ENCODE assay signal across 8 cellular contexts in the genomic region with DNA sequence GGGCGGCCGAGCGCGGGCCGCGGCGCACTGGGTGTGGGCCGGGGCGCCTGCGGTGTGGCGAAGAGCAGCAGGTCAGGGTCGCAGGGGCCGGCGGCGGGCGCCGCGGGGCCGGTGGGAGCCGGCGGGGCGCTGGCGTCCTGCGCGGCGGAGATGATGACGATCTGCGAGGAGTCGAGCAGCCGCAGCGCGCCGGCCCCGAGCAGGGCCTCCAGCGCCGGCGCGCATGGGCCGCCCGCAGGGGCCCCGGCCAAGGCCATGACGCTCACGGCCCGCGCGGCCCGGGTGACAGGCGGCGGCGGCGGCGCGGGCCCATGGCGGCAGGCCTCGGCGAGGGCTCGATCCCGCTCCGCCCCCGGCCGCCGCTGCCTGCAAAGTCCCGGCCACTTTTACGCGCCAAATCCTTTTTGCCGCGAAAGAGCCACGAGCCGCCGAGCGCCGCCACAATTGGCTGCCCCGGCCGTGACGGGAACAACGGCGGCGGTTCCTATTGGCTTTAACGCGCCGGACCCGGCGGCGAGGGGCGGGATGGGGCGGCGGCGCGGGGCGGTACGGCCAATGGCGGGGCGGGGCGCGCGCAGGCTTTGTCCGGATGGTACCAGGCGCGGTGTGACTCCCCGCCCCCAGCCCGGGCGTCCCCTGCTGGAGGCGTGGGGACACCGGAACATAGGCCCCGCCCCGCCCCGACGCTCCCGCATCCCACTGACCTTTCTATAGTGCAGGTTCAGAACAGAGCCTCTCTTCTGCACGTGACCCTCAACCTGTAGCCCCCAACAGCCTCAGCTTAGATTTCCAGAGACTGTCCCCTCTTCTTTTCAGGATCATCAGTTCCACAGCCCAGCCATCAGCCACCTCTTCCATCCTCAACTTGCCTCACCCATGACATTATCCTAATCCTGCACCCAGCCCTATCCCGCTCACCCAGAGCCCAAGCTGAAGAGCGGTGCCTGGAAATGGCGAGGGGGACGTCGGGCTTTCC. TPM values are rescaled to one million over a fixed set of nuclear protein-coding genes. Genes with fewer than 3 reads are reported as not detected.
A peak's percentile ranks its signal among the peaks of the same experiment; 100 is the strongest.
DNase-seq lines count a peak whose midpoint lies in the region; ATAC-seq and TF ChIP-seq lines count a peak whose summit lies in the region.

A gene with protein sequence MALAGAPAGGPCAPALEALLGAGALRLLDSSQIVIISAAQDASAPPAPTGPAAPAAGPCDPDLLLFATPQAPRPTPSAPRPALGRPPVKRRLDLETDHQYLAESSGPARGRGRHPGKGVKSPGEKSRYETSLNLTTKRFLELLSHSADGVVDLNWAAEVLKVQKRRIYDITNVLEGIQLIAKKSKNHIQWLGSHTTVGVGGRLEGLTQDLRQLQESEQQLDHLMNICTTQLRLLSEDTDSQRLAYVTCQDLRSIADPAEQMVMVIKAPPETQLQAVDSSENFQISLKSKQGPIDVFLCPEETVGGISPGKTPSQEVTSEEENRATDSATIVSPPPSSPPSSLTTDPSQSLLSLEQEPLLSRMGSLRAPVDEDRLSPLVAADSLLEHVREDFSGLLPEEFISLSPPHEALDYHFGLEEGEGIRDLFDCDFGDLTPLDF (minus strand): TSS at position 378 of the 976 bp plus-strand sequence. CDS start 121 bp downstream, at position 257.

- ATAC-seq in GM18505 (IDR thresholded peaks at IDR 0.05; ENCODE audit: unreplicated experiment), result peak; percentile 76
- ATAC-seq in HG02973 (IDR thresholded peaks at IDR 0.05; ENCODE audit: unreplicated experiment), result peak; percentile 65

- H3K27ac ChIP-seq in angular gyrus (ENCODE audit: low read depth, low read length) (peak within 1 kb of the TSS; percentile 99), right atrium auricular region (peak within 1 kb of the TSS in 1 of 2 donors; percentile 53), uterus (peak within 1 kb of the TSS; percentile 42 to 71)

- H3K4me1 ChIP-seq in right atrium auricular region (peaks cover 0 to 40% of the 10 kb centered on the region in 2 donors), uterus (peaks cover 0 to 8% of the 10 kb centered on the region in 2 donors)

- H3K36me3 ChIP-seq in right atrium auricular region, result no peaks in the 10 kb centered on the region
- H3K36me3 ChIP-seq in uterus, result no peaks in the 10 kb centered on the region

- peak; percentile 26 to 69 for TF ChIP-seq CTCF in right atrium auricular region (IDR thresholded peaks at IDR 0.05)
- TF ChIP-seq CTCF in uterus (IDR thresholded peaks at IDR 0.05), result peak; percentile 50 to 67 (median 60)

- TF ChIP-seq POLR2A in GM18505 (IDR thresholded peaks at IDR 0.05; ENCODE audit: borderline replicate concordance, extremely low read depth, insufficient read depth, insufficient read length), result peak; percentile 43
- TF ChIP-seq POLR2A in uterus (IDR thresholded peaks at IDR 0.05), result no peak

- intact Hi-C loops in uterus (cut with DNase I; ENCODE audit: low total_unique reads), result no loop called here

- peak within 1 kb of the TSS; percentile 17 to 47 for H3K4me3 ChIP-seq in right atrium auricular region
- peak within 1 kb of the TSS; percentile 13 to 34 for H3K4me3 ChIP-seq in uterus

- no peaks in the 10 kb centered on the region for H3K27me3 ChIP-seq in right atrium auricular region
- no peaks in the 10 kb centered on the region for H3K27me3 ChIP-seq in uterus

- H3K9me3 ChIP-seq in right atrium auricular region, result no peaks in the 10 kb centered on the region
- no peaks in the 10 kb centered on the region for H3K9me3 ChIP-seq in uterus

- DNase-seq in NCI-H1930 (lab: John Stamatoyannopoulos, UW) (peak; percentile 97), T-helper 2 cell (peak; percentile 90 to 97 (median 93)), right atrium auricular region (ENCODE audit: low spot score) (peak; percentile 96), putamen (ENCODE audit: low spot score) (peak; percentile 93), uterus (peak; percentile 92 to 96)

RNA-seq across cellular contexts. Expression of the gene that starts here (rescaled TPM):
- under 1 TPM; 0.31 to 0.33 TPM for total RNA-seq in right atrium auricular region
- total RNA-seq in uterus, result 1 to 10 TPM in 2 of 4 donors, under 1 TPM in 1, not detected in 1; 0.51 to 7.3 (median 1.5) TPM

Comparison
In these comparisons a context has a peak if more than half of its experiments do, and no peak if none do; other contexts are left out.
1. Peak in DNase-seq and H3K4me3 ChIP-seq in right atrium auricular region; RNA of the gene not detected or under 1 TPM.